Comparison of ENCODE assay signal across 8 cellular contexts in the genomic region with DNA sequence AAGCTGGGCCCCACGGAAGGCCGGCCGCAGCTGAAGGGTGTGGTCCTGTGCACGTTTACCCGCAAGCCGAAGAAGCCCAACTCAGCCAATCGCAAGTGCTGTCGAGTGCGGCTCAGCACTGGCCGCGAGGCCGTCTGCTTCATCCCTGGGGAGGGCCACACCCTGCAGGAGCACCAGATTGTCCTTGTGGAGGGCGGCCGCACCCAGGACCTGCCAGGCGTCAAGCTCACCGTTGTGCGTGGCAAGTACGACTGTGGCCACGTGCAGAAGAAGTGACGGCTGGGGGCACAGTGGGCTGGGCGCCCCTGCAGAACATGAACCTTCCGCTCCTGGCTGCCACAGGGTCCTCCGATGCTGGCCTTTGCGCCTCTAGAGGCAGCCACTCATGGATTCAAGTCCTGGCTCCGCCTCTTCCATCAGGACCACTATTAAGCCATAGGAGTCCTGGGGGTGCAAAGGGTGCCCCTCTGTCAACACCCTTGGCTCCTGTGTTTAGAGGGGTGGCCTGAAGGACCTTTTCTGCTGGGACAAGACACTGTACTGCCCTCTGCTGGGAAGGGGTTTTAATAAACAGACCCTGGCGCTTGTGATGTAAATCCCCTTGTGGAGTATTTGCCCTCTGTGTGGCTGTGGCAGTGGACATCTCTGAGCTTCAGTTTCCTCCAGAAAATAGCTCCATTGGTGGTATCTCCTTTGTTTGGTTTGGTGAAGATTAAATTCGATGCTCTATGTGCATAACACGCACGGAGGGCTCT. TPM values are rescaled to one million over a fixed set of nuclear protein-coding genes. Genes with fewer than 3 reads are reported as not detected.
A peak's percentile ranks its signal among the peaks of the same experiment; 100 is the strongest.
DNase-seq lines count a peak whose midpoint lies in the region; ATAC-seq lines count a peak whose summit lies in the region.

No MANE protein-coding gene starts in this region.

- H3K27ac Mint-ChIP-seq in activated naive CD8-positive, alpha-beta T cell treated with anti-CD3 and anti-CD28 coated beads for 36 hours, result no peak overlapping the region

- H3K4me1 Mint-ChIP-seq in activated naive CD8-positive, alpha-beta T cell treated with anti-CD3 and anti-CD28 coated beads for 36 hours, result peaks cover 25% of the 10 kb centered on the region

- H3K9me3 Mint-ChIP-seq in activated naive CD8-positive, alpha-beta T cell treated with anti-CD3 and anti-CD28 coated beads for 36 hours, result peaks cover 9% of the 10 kb centered on the region

- ATAC-seq in GM21423 (IDR thresholded peaks at IDR 0.05; ENCODE audit: unreplicated experiment) (no peak), HG02973 (IDR thresholded peaks at IDR 0.05; ENCODE audit: unreplicated experiment) (no peak), GM19351 (IDR thresholded peaks at IDR 0.05; ENCODE audit: unreplicated experiment) (no peak)

- no peaks in the 10 kb centered on the region for H3K27me3 Mint-ChIP-seq in activated naive CD8-positive, alpha-beta T cell treated with anti-CD3 and anti-CD28 coated beads for 36 hours

- H3K36me3 Mint-ChIP-seq in activated naive CD8-positive, alpha-beta T cell treated with anti-CD3 and anti-CD28 coated beads for 36 hours, result peaks cover 49% of the 10 kb centered on the region

- DNase-seq in activated T-cell treated with anti-CD3 and anti-CD28 coated beads for 4 hours (peak; percentile 19), NAMALWA (ENCODE audit: low spot score) (peak; percentile 72), lung microvascular endothelial cell (ENCODE audit: low read depth in 2 of 2) (peak; percentile 68 to 69)
- DNase-seq in activated T-cell treated with anti-CD3 and anti-CD28 coated beads, Interleukin-2, amount 50 U/mL, for 1 hour, result no peak
- peak; percentile 35 for DNase-seq in activated naive CD8-positive, alpha-beta T cell treated with anti-CD3 and anti-CD28 coated beads for 36 hours

- H3K4me3 Mint-ChIP-seq in activated naive CD8-positive, alpha-beta T cell treated with anti-CD3 and anti-CD28 coated beads for 36 hours, result peak overlapping the region; percentile 42

RNA-seq across cellular contexts. Expression of a gene that starts 1.9 kb away (rescaled TPM):
- total RNA-seq in activated naive CD8-positive, alpha-beta T cell treated with anti-CD3 and anti-CD28 coated beads for 36 hours, result 100 to 1,000 TPM; 114 to 124 TPM
- 36.4 and 41.9 TPM in 2 replicates for total RNA-seq in lung microvascular endothelial cell

RNA-seq across cellular contexts. Expression of a gene that starts 2.0 kb away (rescaled TPM):
- total RNA-seq in activated naive CD8-positive, alpha-beta T cell treated with anti-CD3 and anti-CD28 coated beads for 36 hours, result 10 to 100 TPM; 39.8 to 43.2 TPM
- total RNA-seq in lung microvascular endothelial cell, result 16.5 and 19.2 TPM in 2 replicates

RNA-seq across cellular contexts. Expression of a gene that starts 20.6 kb away (rescaled TPM):
- 1 to 10 TPM in 1 of 2 experiments, under 1 TPM in 1; 0.96 to 1.5 TPM for total RNA-seq in activated naive CD8-positive, alpha-beta T cell treated with anti-CD3 and anti-CD28 coated beads for 36 hours
- total RNA-seq in lung microvascular endothelial cell, result not detected in 2 replicates

RNA-seq across cellular contexts. Expression of a gene that starts 32.8 kb away (rescaled TPM):
- total RNA-seq in activated naive CD8-positive, alpha-beta T cell treated with anti-CD3 and anti-CD28 coated beads for 36 hours, result 10 to 100 TPM; 85.7 to 86.2 TPM
- 7.6 and 11.3 TPM in 2 replicates for total RNA-seq in lung microvascular endothelial cell

RNA-seq across cellular contexts. Expression of a gene that starts 33.2 kb away (rescaled TPM):
- total RNA-seq in activated naive CD8-positive, alpha-beta T cell treated with anti-CD3 and anti-CD28 coated beads for 36 hours, result 10 to 100 TPM; 19.4 to 21.2 TPM
- total RNA-seq in lung microvascular endothelial cell, result 63.2 and 105 TPM in 2 replicates
